ENCODE assay signal across 18 cellular contexts in the genomic region with DNA sequence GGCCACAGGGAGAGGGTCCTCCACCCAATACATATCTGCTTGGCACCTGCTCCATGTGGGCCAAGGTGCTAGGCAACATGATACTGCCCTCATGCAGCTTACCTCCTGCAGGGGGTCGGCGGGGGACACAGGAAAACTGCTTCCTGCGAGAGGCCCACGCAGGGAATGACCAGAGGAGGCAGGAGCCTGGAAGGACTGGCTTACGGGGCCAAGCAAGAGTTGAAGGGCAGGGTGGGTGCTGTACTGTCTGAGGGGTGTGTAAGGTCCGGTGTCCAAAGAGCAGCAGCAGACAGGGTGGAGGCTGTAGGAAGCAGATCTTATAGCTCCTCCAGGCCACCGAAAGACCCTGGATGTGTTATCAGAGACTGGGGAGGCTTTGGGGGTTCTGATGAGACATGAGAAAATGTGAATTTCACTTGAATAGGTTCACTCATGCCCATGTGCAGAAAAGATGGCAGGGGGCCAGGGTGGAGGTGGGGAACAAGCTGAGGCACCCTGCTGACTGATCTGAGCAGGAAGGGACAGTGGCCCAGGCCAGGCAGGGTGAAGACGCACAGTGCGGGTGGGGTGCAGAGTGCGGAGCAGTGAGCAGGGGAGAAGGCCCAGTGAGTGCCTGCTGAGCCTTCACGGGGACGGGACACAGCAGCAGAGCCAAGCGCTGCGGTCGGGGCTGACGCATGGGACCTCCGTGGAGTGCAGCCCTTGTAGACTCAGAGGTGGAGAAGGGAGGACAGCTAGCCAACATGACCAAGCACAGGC. TPM values are rescaled to one million over a fixed set of nuclear protein-coding genes. Genes with fewer than 3 reads are reported as not detected.
DNase-seq lines count a peak whose midpoint lies in the region; ATAC-seq, FAIRE-seq and TF ChIP-seq lines count a peak whose summit lies in the region.
"Had no signal": no experiment of that assay in that cellular context is flagged by ENCODE, and none has a peak within 500 bp of the region (broad histone marks: within the 10 kb centered on the region; RNA-seq: fewer than 3 reads in every experiment).

No MANE protein-coding gene starts in this region.

- TF ChIP-seq POLR2A in H54 (IDR thresholded peaks at IDR 0.05; ENCODE audit: low read depth, low read length) (peak; percentile 7; the same call in 1 of the 2 replicates), K562 (conservative IDR thresholded peaks at IDR 0.05) (no peak)

- in situ Hi-C loops in K562 (cut with MboI), result no loop called here

- POLR2A ChIA-PET in K562 (lab: Yijun Ruan, JAX), result no interaction called here

- peaks cover 8% of the 10 kb centered on the region for H3K79me2 ChIP-seq in K562 (ENCODE audit: control insufficient read depth, insufficient read depth, low read length)

- H2AFZ ChIP-seq in K562 (ENCODE audit: low read depth, low read length), result no peak overlapping the region

- H3K4me1 ChIP-seq in K562 (replicated peaks in 1 of 2; ENCODE audit: control insufficient read depth in 2 of 2, insufficient read depth in 2 of 2, low read length in 2 of 2) (peaks cover 0 to 5% of the 10 kb centered on the region in 2 experiments; a peak in 1 of 5 replicates), right atrium auricular region (peaks cover 0 to 51% of the 10 kb centered on the region in 2 donors)
- H3K4me1 ChIP-seq: ascending aorta had no signal

- FAIRE-seq in H54 (lab: Jason Lieb, UNC) (no peak), K562 (lab: Jason Lieb, UNC) (no peak), frontal cortex (lab: Jason Lieb, UNC) (no peak)
- FAIRE-seq: colon had no signal

- 96% methylated on average over 14 of the region's 17 CpGs for WGBS in K562 (ENCODE audit: insufficient coverage, low coverage, missing lambda C conversion rate)

- no peak overlapping the region for H3K4me3 ChIP-seq in K562
- H3K4me3 ChIP-seq in right atrium auricular region, result no peak overlapping the region
- H3K4me3 ChIP-seq: ascending aorta, tibial artery had no signal

- no TSS peak for BruUV-seq in K562 (replicated peaks; lab: Mats Ljungman, UMichigan)

- no peak for TF ChIP-seq EP300 in K562 (IDR thresholded peaks at IDR 0.05; ENCODE audit: low read length)

- TF ChIP-seq RAD21 in K562 (CRISPR knock-in tag; conservative IDR thresholded peaks at IDR 0.05 in 1 of 2, IDR thresholded peaks at IDR 0.05 in 1 of 2), result no peak

- intact Hi-C loops in K562 (cut with micrococcal nuclease), result no loop called here
- intact Hi-C loops in sciatic nerve (cut with DNase I), result no loop called here

- CTCF ChIA-PET in K562 (lab: Yijun Ruan, JAX; ENCODE audit: low intra/inter-chr PET ratio), result no interaction called here

- H4K20me1 ChIP-seq in K562 (replicated peaks; ENCODE audit: control insufficient read depth, insufficient read depth, low read length), result no peaks in the 10 kb centered on the region

- no peak for ATAC-seq in K562
- peak; percentile 31 for ATAC-seq in sciatic nerve
- ATAC-seq: natural killer cell had no signal

- H3K27me3 ChIP-seq in K562 (ENCODE audit: control insufficient read depth in 2 of 2, insufficient read depth in 2 of 2, low read length in 2 of 2) (no peaks in the 10 kb centered on the region), right atrium auricular region (no peaks in the 10 kb centered on the region)
- H3K27me3 ChIP-seq: ascending aorta, tibial artery had no signal

- no peak overlapping the region for H3K4me2 ChIP-seq in K562 (ENCODE audit: insufficient read depth, low read length)

- no peak for DNase-seq in H54 (ENCODE audit: insufficient read length, low spot score)
- no peak for DNase-seq in K562 (ENCODE audit: extremely low read depth in 1 of 4, low spot score in 3 of 4)
- DNase-seq in right atrium auricular region (ENCODE audit: low spot score), result no peak
- DNase-seq in sciatic nerve (ENCODE audit: low spot score), result no peak
- no peak for DNase-seq in effector CD8-positive, alpha-beta T cell (lab: John Stamatoyannopoulos, UW)
- no peak for DNase-seq in stimulated activated CD4-positive, alpha-beta T cell treated with anti-CD3 and anti-CD28 coated beads, Interleukin-4, amount 100 ng/mL, for 1 hour
- DNase-seq in frontal cortex (ENCODE audit: low spot score in 2 of 2), result no peak
- no peak for DNase-seq in ureter (ENCODE audit: low spot score)
- DNase-seq: activated CD4-positive, alpha-beta T cell treated with anti-CD3 and anti-CD28 coated beads, Interleukin-2, amount 50 U/mL, for 1 hour; CD8-positive, alpha-beta memory T cell; DND-41; kidney glomerular epithelial cell; natural killer cell; NCI-H1092 treated with DMSO at 0.1 percent for 48 hours; NCI-H524 had no signal

- H3K36me3 ChIP-seq in K562 (ENCODE audit: control insufficient read depth, insufficient read depth, low read length) (peaks cover 85% of the 10 kb centered on the region), right atrium auricular region (peaks cover 87% of the 10 kb centered on the region)

- no peak overlapping the region for H3K9ac ChIP-seq in K562 (ENCODE audit: insufficient read depth in 1 of 2, low read depth in 2 of 2, low read length in 2 of 2)

- no peaks in the 10 kb centered on the region for H3K9me1 ChIP-seq in K562 (ENCODE audit: control insufficient read depth, insufficient read depth, low read length)

- TF ChIP-seq CTCF in K562 (IDR thresholded peaks at IDR 0.05 in 2 of 3, conservative IDR thresholded peaks at IDR 0.05 in 1 of 3; ENCODE audit: insufficient read depth in 2 of 3, low read depth in 1 of 3, low read length in 3 of 3) (no peak), right atrium auricular region (IDR thresholded peaks at IDR 0.05) (no peak)

- no peaks in the 10 kb centered on the region for H3K9me3 ChIP-seq in K562 (replicated peaks; ENCODE audit: control insufficient read depth, insufficient read depth, low read depth, low read length)
- no peaks in the 10 kb centered on the region for H3K9me3 ChIP-seq in right atrium auricular region
- H3K9me3 ChIP-seq: ascending aorta, tibial artery had no signal

- H3K27ac ChIP-seq in K562 (ENCODE audit: extremely low read depth, low read depth, low read length) (no peak overlapping the region; the same call in 2 of the 3 replicates), right atrium auricular region (peak overlapping the region; percentile 57 to 62)

RNA-seq across cellular contexts. Expression of gene FLCN, which starts 8.3 kb away (rescaled TPM):
- 103 and 239 TPM in 2 replicates for total RNA-seq in K562 (2011; cell fraction: chromatin; rRNA removed; ENCODE audit: low replicate concordance)
- total RNA-seq in K562 (2011; cell fraction: nucleolus; rRNA removed), result 94.7 and 106 TPM in 2 replicates
- total RNA-seq in K562 (2011; cell fraction: nucleoplasm; rRNA removed), result 92.5 and 107 TPM in 2 replicates
- total RNA-seq in K562 (2014; rRNA removed), result 17.9 and 23.2 TPM in 2 replicates
- total RNA-seq in K562 (2014; rRNA removed; fragmentation: Illumina TruSeq; extraction: Trizol), result 10.0 and 10.7 TPM in 2 replicates
- total RNA-seq in K562 (2015; rRNA removed; fragmentation: Illumina TruSeq; extraction: Trizol), result 20.7 and 22.5 TPM in 2 replicates
- 31.1 and 33.5 TPM in 2 replicates for total RNA-seq in K562 (2021)
- 10.9 and 12.2 TPM in 2 replicates for polyA plus RNA-seq in K562 (2011; rRNA removed)
- 9.9 and 10.6 TPM in 2 replicates for polyA plus RNA-seq in K562 (2011; cell fraction: cytosol; rRNA removed)
- 22.7 and 40.7 TPM in 2 replicates for polyA plus RNA-seq in K562 (2011; cell fraction: nucleus; rRNA removed)
- polyA plus RNA-seq in K562 (2012), result 22.0 and 26.6 TPM in 2 replicates
- polyA plus RNA-seq in K562 (2014; fragmentation: Illumina TruSeq; extraction: Trizol), result 10.7 and 14.5 TPM in 2 replicates
- polyA plus RNA-seq in K562 (2014; fragmentation: Nextera tagmentation; extraction: Ambion mirVana), result 1 to 10 TPM; 1.6 to 1.8 TPM
- polyA plus RNA-seq in K562 (2014; rRNA removed), result 15.9 and 17.4 TPM in 2 replicates
- 11.5 and 19.0 TPM in 2 replicates for polyA minus RNA-seq in K562 (2011; rRNA and poly(A)+ RNA removed)
- 9.4 and 10.0 TPM in 2 replicates for polyA minus RNA-seq in K562 (2011; cell fraction: cytosol; rRNA and poly(A)+ RNA removed)
- 17.8 and 19.1 TPM in 2 replicates for polyA minus RNA-seq in K562 (2011; cell fraction: nucleus; rRNA and poly(A)+ RNA removed)
- 10 to 100 TPM; 22.7 to 23.7 TPM for total RNA-seq in right atrium auricular region
- total RNA-seq in sciatic nerve, result 59.1 TPM
- 31.4 TPM for total RNA-seq in frontal cortex
- 59.8 TPM for total RNA-seq in ureter

RNA-seq across cellular contexts. Expression of gene PLD6, which starts 22.6 kb away (rescaled TPM):
- 18.1 and 27.4 TPM in 2 replicates for total RNA-seq in K562 (2011; cell fraction: chromatin; rRNA removed; ENCODE audit: low replicate concordance)
- total RNA-seq in K562 (2011; cell fraction: nucleolus; rRNA removed), result 21.3 and 28.2 TPM in 2 replicates
- 27.1 and 28.1 TPM in 2 replicates for total RNA-seq in K562 (2011; cell fraction: nucleoplasm; rRNA removed)
- total RNA-seq in K562 (2014; rRNA removed) (10.0 and 13.9 TPM in 2 replicates), K562 (2014; rRNA removed; fragmentation: Illumina TruSeq; extraction: Trizol) (6.5 and 7.4 TPM in 2 replicates), K562 (2015; rRNA removed; fragmentation: Illumina TruSeq; extraction: Trizol) (6.5 and 6.9 TPM in 2 replicates), K562 (2021) (12.5 and 13.3 TPM in 2 replicates), right atrium auricular region (1 to 10 TPM; 3.1 to 6.8 TPM), sciatic nerve (7.6 TPM), frontal cortex (8.6 TPM), ureter (4.9 TPM)
- polyA plus RNA-seq in K562 (2011; rRNA removed) (7.5 and 9.3 TPM in 2 replicates), K562 (2014; fragmentation: Illumina TruSeq; extraction: Trizol) (9.4 and 10.8 TPM in 2 replicates), K562 (2014; fragmentation: Nextera tagmentation; extraction: Ambion mirVana) (10 to 100 TPM in 1 of 2 experiments, 1 to 10 TPM in 1; 3.6 to 15.6 TPM), K562 (2014; rRNA removed) (11.3 and 13.9 TPM in 2 replicates)
- polyA plus RNA-seq in K562 (2011; cell fraction: cytosol; rRNA removed), result 9.3 and 9.5 TPM in 2 replicates
- 6.9 and 7.1 TPM in 2 replicates for polyA plus RNA-seq in K562 (2011; cell fraction: nucleus; rRNA removed)
- polyA plus RNA-seq in K562 (2012), result 3.2 and 6.1 TPM in 2 replicates
- 7.9 and 13.4 TPM in 2 replicates for polyA minus RNA-seq in K562 (2011; rRNA and poly(A)+ RNA removed)
- 6.2 and 6.7 TPM in 2 replicates for polyA minus RNA-seq in K562 (2011; cell fraction: cytosol; rRNA and poly(A)+ RNA removed)
- 4.4 and 4.6 TPM in 2 replicates for polyA minus RNA-seq in K562 (2011; cell fraction: nucleus; rRNA and poly(A)+ RNA removed)

RNA-seq across cellular contexts. Expression of gene COPS3, which starts 52.3 kb away (rescaled TPM):
- total RNA-seq in K562 (2011; cell fraction: chromatin; rRNA removed; ENCODE audit: low replicate concordance), result 119 and 128 TPM in 2 replicates
- total RNA-seq in K562 (2011; cell fraction: nucleolus; rRNA removed), result 60.9 and 62.9 TPM in 2 replicates
- 64.4 and 74.3 TPM in 2 replicates for total RNA-seq in K562 (2011; cell fraction: nucleoplasm; rRNA removed)
- total RNA-seq in K562 (2014; rRNA removed) (92.4 and 95.2 TPM in 2 replicates), K562 (2014; rRNA removed; fragmentation: Illumina TruSeq; extraction: Trizol) (167 and 182 TPM in 2 replicates), K562 (2015; rRNA removed; fragmentation: Illumina TruSeq; extraction: Trizol) (154 and 161 TPM in 2 replicates), K562 (2021) (119 and 128 TPM in 2 replicates), right atrium auricular region (10 to 100 TPM; 46.0 to 65.5 TPM), sciatic nerve (46.8 TPM), frontal cortex (119 TPM), ureter (54.0 TPM)
- polyA plus RNA-seq in K562 (2011; rRNA removed) (160 and 179 TPM in 2 replicates), K562 (2014; fragmentation: Illumina TruSeq; extraction: Trizol) (162 and 170 TPM in 2 replicates), K562 (2014; fragmentation: Nextera tagmentation; extraction: Ambion mirVana) (100 to 1,000 TPM; 284 to 295 TPM), K562 (2014; rRNA removed) (118 and 126 TPM in 2 replicates)
- 93.6 and 114 TPM in 2 replicates for polyA plus RNA-seq in K562 (2011; cell fraction: cytosol; rRNA removed)
- 63.3 and 81.3 TPM in 2 replicates for polyA plus RNA-seq in K562 (2011; cell fraction: nucleus; rRNA removed)
- 103 and 124 TPM in 2 replicates for polyA plus RNA-seq in K562 (2012)
- polyA minus RNA-seq in K562 (2011; rRNA and poly(A)+ RNA removed), result 150 and 151 TPM in 2 replicates
- polyA minus RNA-seq in K562 (2011; cell fraction: cytosol; rRNA and poly(A)+ RNA removed), result 68.0 and 87.3 TPM in 2 replicates
- 29.8 and 42.8 TPM in 2 replicates for polyA minus RNA-seq in K562 (2011; cell fraction: nucleus; rRNA and poly(A)+ RNA removed)
